In the genomic region with DNA sequence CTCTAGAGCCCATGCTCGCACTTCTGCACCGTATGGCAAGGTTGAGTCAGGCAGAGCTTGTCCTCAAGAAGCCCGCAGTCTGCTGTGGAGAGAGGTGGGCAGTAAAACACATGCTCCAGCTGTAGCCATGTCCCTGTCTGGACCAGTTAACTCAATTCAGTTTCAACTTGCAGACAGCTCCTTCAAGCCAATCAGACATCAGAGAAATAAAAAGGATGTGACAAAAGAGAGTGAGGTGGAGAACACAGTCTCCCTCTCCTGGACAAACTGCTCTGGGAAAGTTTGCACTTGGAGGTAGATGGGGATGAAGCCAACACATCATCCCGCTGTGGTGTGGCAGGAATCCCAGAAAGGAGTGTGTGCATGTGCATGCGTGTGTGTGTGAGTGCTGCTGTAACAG, we compare ENCODE assay signal across 17 cellular contexts.
DNase-seq lines count a peak whose midpoint lies in the region; ATAC-seq, FAIRE-seq and TF ChIP-seq lines count a peak whose summit lies in the region.
"Had no signal": no experiment of that assay in that cellular context is flagged by ENCODE, and none has a peak within 500 bp of the region (broad histone marks: within the 10 kb centered on the region; RNA-seq: fewer than 3 reads in every experiment).

No MANE protein-coding gene starts in this region.

- H3K9me3 Mint-ChIP-seq in neural crest cell, result no peaks in the 10 kb centered on the region
- H3K9me3 Mint-ChIP-seq: activated CD8-positive, alpha-beta T cell treated with anti-CD3 and anti-CD28 coated beads for 36 hours; CD4-positive, CD25-positive, alpha-beta regulatory T cell had no signal

- intact Hi-C loops in Panc1 (cut with micrococcal nuclease; ENCODE audit: unreplicated experiment), result no loop called here
- intact Hi-C loops in gastrocnemius medialis (cut with DNase I; ENCODE audit: low total_unique reads), result no loop called here

- H3K36me3 Mint-ChIP-seq in neural crest cell (ENCODE audit: low read depth), result no peaks in the 10 kb centered on the region
- H3K36me3 Mint-ChIP-seq: CD4-positive, CD25-positive, alpha-beta regulatory T cell had no signal

- TF ChIP-seq CTCF in GM12873 (IDR thresholded peaks at IDR 0.05; ENCODE audit: insufficient read depth, low read depth, low read length, missing control alignments) (peak; percentile 7), Panc1 (IDR thresholded peaks at IDR 0.05) (peak; percentile 53), epithelial cell of proximal tubule (conservative IDR thresholded peaks at IDR 0.05; ENCODE audit: low read depth, low read length) (peak; percentile 28), neural crest cell (conservative IDR thresholded peaks at IDR 0.05) (peak; percentile 35), gastrocnemius medialis (IDR thresholded peaks at IDR 0.05 in 4 of 5, conservative IDR thresholded peaks at IDR 0.05 in 1 of 5) (no peak)

- peaks cover 7% of the 10 kb centered on the region for H3K4me1 Mint-ChIP-seq in neural crest cell
- H3K4me1 Mint-ChIP-seq: CD4-positive, CD25-positive, alpha-beta regulatory T cell had no signal

- CTCF ChIA-PET in Panc1 (lab: Charles Lee), result interaction anchor here (0.9 to 1.1 kb wide), 2 partner anchors 99 to 359 kb away, joined by 3 to 4 read pairs; a partner anchor contains a TSS

- no peaks in the 10 kb centered on the region for H3K9me3 ChIP-seq in Panc1 (ENCODE audit: control insufficient read depth, insufficient read depth, low read depth, low read length)
- no peaks in the 10 kb centered on the region for H3K9me3 ChIP-seq in gastrocnemius medialis
- H3K9me3 ChIP-seq: heart right ventricle, transverse colon had no signal

- FAIRE-seq in GM12892 (lab: Jason Lieb, UNC), result no peak

- POLR2A ChIA-PET in Panc1 (lab: Charles Lee), result no interaction called here

- H3K27ac Mint-ChIP-seq in neural crest cell (ENCODE audit: unreplicated experiment), result no peak overlapping the region
- H3K27ac Mint-ChIP-seq: activated CD8-positive, alpha-beta T cell treated with anti-CD3 and anti-CD28 coated beads for 36 hours; CD4-positive, CD25-positive, alpha-beta regulatory T cell had no signal

- TF ChIP-seq POLR2A in gastrocnemius medialis (IDR thresholded peaks at IDR 0.05), result no peak
- no peak for TF ChIP-seq POLR2A in GM12892 (IDR thresholded peaks at IDR 0.05; ENCODE audit: low read depth, low read length)

- in situ Hi-C loops in Panc1 (cut with HindIII; ENCODE audit: low pct_unique_long_range_greater_than_20kb, low sequenced_read_pairs) (no loop called here), gastrocnemius medialis (cut with MboI; ENCODE audit: low sequenced_read_pairs in 4 of 4) (loop anchor here in 1 of 4 donors (25.0 kb wide), 1 partner anchor 139 kb away; no protein-coding TSS in a partner anchor)

- BruUV-seq in Panc1 (replicated peaks; lab: Mats Ljungman, UMichigan), result no TSS peak

- no peak overlapping the region for H3K4me3 Mint-ChIP-seq in neural crest cell
- H3K4me3 Mint-ChIP-seq: activated CD8-positive, alpha-beta T cell treated with anti-CD3 and anti-CD28 coated beads for 36 hours; CD4-positive, CD25-positive, alpha-beta regulatory T cell had no signal

- H3K27me3 ChIP-seq in Panc1 (ENCODE audit: control insufficient read depth, insufficient read depth, low read length), result peaks cover 12% of the 10 kb centered on the region
- H3K27me3 ChIP-seq in gastrocnemius medialis, result peaks cover 0 to 2% (median 0%) of the 10 kb centered on the region in 3 donors
- H3K27me3 ChIP-seq: transverse colon had no signal

- DNase-seq in Panc1 (ENCODE audit: low read depth, low spot score) (no peak), epithelial cell of proximal tubule (ENCODE audit: low read depth) (no peak), neural crest cell (ENCODE audit: low read depth, low spot score) (no peak), gastrocnemius medialis (no peak), NCI-H128 (lab: John Stamatoyannopoulos, UW; ENCODE audit: unreplicated experiment) (no peak), GM12892 (ENCODE audit: insufficient read length) (no peak)
- DNase-seq: activated CD8-positive, alpha-beta T cell treated with anti-CD3 and anti-CD28 coated beads for 36 hours; activated T-cell treated with anti-CD3 and anti-CD28 coated beads, Interleukin-2, amount 50 U/mL, for 48 hours; CD4-positive, CD25-positive, alpha-beta regulatory T cell; heart right ventricle; midbrain; MV-4-11; NCI-H2107; stimulated activated CD4-positive, alpha-beta T cell treated with anti-CD3 and anti-CD28 coated beads, Interleukin-15, amount 100 ng/mL, for 24 hours; stimulated activated naive CD4-positive, alpha-beta T cell; transverse colon had no signal

- no peak overlapping the region for H3K4me3 ChIP-seq in Panc1 (ENCODE audit: low read depth in 2 of 2, low read length in 2 of 2)
- H3K4me3 ChIP-seq in epithelial cell of proximal tubule (ENCODE audit: low read depth, low read length), result no peak overlapping the region
- no peak overlapping the region for H3K4me3 ChIP-seq in gastrocnemius medialis
- H3K4me3 ChIP-seq: heart right ventricle, transverse colon had no signal

- ATAC-seq in Panc1, result peak; percentile 67
- no peak for ATAC-seq in gastrocnemius medialis
- ATAC-seq: activated CD8-positive, alpha-beta T cell treated with anti-CD3 and anti-CD28 coated beads for 36 hours; heart right ventricle had no signal

- no peaks in the 10 kb centered on the region for H3K36me3 ChIP-seq in Panc1 (ENCODE audit: control insufficient read depth, insufficient read depth, low read length)
- no peaks in the 10 kb centered on the region for H3K36me3 ChIP-seq in gastrocnemius medialis
- H3K36me3 ChIP-seq: heart right ventricle, transverse colon had no signal

- H3K4me1 ChIP-seq in Panc1 (ENCODE audit: control insufficient read depth, insufficient read depth, low read length) (no peaks in the 10 kb centered on the region), gastrocnemius medialis (no peaks in the 10 kb centered on the region)
- H3K4me1 ChIP-seq: transverse colon had no signal

- H3K27me3 Mint-ChIP-seq in neural crest cell (ENCODE audit: low read depth), result peaks cover 12% of the 10 kb centered on the region

- H3K27ac ChIP-seq in Panc1 (ENCODE audit: low read length) (no peak overlapping the region), gastrocnemius medialis (no peak overlapping the region)
- H3K27ac ChIP-seq: transverse colon had no signal

Comparison
In these comparisons a context has a peak if more than half of its experiments do, and no peak if none do; other contexts are left out.
1. CTCF ChIP-seq: peak in GM12873 (single experiment), Panc1 (single experiment), epithelial cell of proximal tubule (single experiment) and neural crest cell (single experiment); none in gastrocnemius medialis (0 of 5).